In genomic region chr13:100088648-100089601, GRCh38 we compare ENCODE assay signal across 8 cellular contexts. TPM values are rescaled to one million over a fixed set of nuclear protein-coding genes. Genes with fewer than 3 reads are reported as not detected.
DNase-seq lines count a peak whose midpoint lies in the region; ATAC-seq, FAIRE-seq and TF ChIP-seq lines count a peak whose summit lies in the region.

PCCA (plus strand) TSS chr13:100089093; CDS start chr13:100089121, 28 bp downstream.

- peak; percentile 83 for ATAC-seq in GM19468 (IDR thresholded peaks at IDR 0.05; ENCODE audit: extremely low read depth, unreplicated experiment)

- peak within 1 kb of the TSS; percentile 87 for H3K27ac Mint-ChIP-seq in mesothelial cell of epicardium

- TF ChIP-seq CTCF in OCI-LY1 (IDR thresholded peaks at IDR 0.05; ENCODE audit: low read length), result no peak
- TF ChIP-seq CTCF in endothelial cell of umbilical vein (IDR thresholded peaks at IDR 0.05; ENCODE audit: extremely low read depth in 1 of 2, insufficient read depth in 1 of 2, low read depth in 1 of 2, low read length in 2 of 2), result no peak
- no peak for TF ChIP-seq CTCF in mesothelial cell of epicardium (IDR thresholded peaks at IDR 0.05; ENCODE audit: unreplicated experiment)

- H4K20me1 ChIP-seq in OCI-LY1 (ENCODE audit: insufficient read depth, low read length) (no peaks in the 10 kb centered on the region), endothelial cell of umbilical vein (replicated peaks; ENCODE audit: control insufficient read depth, extremely low read depth, insufficient read depth, low read length) (no peaks in the 10 kb centered on the region)

- no peaks in the 10 kb centered on the region for H3K27me3 ChIP-seq in OCI-LY1 (ENCODE audit: insufficient read depth, low read length)
- H3K27me3 ChIP-seq in endothelial cell of umbilical vein (ENCODE audit: control insufficient read depth in 2 of 2, insufficient read depth in 2 of 2, low read length in 2 of 2), result no peaks in the 10 kb centered on the region

- peak; percentile 92 for DNase-seq in COLO829 (ENCODE audit: low spot score)
- peak; percentile 72 for DNase-seq in HS-27A (ENCODE audit: low read depth)
- peak; percentile 67 for DNase-seq in activated T-cell treated with anti-CD3 and anti-CD28 coated beads for 1 hour (ENCODE audit: low read depth)
- peak; percentile 94 for DNase-seq in endothelial cell of umbilical vein (ENCODE audit: low read depth, low spot score)
- peak; percentile 80 to 90 for DNase-seq in mesothelial cell of epicardium (ENCODE audit: low spot score in 2 of 2, unreplicated experiment in 2 of 2)
- DNase-seq in stimulated activated CD8-positive, alpha-beta memory T cell treated with anti-CD3 and anti-CD28 coated beads, Interleukin-15, amount 100 ng/mL, for 4 hours (ENCODE audit: low read depth in 2 of 2), result peak; percentile 53 to 60

- H2AFZ ChIP-seq in OCI-LY1 (ENCODE audit: low read length) (no peak within 1 kb of the TSS), endothelial cell of umbilical vein (ENCODE audit: low read depth, low read length) (peak within 1 kb of the TSS; percentile 99)

- dilution Hi-C loops in endothelial cell of umbilical vein (cut with MboI; ENCODE audit: extremely low pct_ligation_motif_present, low sequenced_read_pairs), result no loop called here

- peak; percentile 95 for FAIRE-seq in endothelial cell of umbilical vein (lab: Jason Lieb, UNC)

- no peaks in the 10 kb centered on the region for H3K79me2 ChIP-seq in OCI-LY1 (ENCODE audit: insufficient read depth, low read length)
- H3K79me2 ChIP-seq in endothelial cell of umbilical vein (ENCODE audit: control insufficient read depth, insufficient read depth, low read length), result peaks cover 14% of the 10 kb centered on the region

- peak; percentile 85 for TF ChIP-seq POLR2A in endothelial cell of umbilical vein (IDR thresholded peaks at IDR 0.05; ENCODE audit: low read depth, low read length)

- no peaks in the 10 kb centered on the region for H3K36me3 ChIP-seq in OCI-LY1 (ENCODE audit: insufficient read depth, low read length)
- H3K36me3 ChIP-seq in endothelial cell of umbilical vein (ENCODE audit: control insufficient read depth in 2 of 2, extremely low read depth in 1 of 2, insufficient read depth in 2 of 2, low read length in 2 of 2), result no peaks in the 10 kb centered on the region

- POLR2A ChIA-PET in endothelial cell of umbilical vein (lab: Charles Lee), result interaction anchor here (0.5 kb wide), 1 partner anchor 51 kb away, joined by 8 read pairs; no protein-coding TSS in a partner anchor

- no peaks in the 10 kb centered on the region for H3K36me3 Mint-ChIP-seq in mesothelial cell of epicardium

- H3K27me3 Mint-ChIP-seq in mesothelial cell of epicardium (ENCODE audit: low read depth), result no peaks in the 10 kb centered on the region

- no peaks in the 10 kb centered on the region for H3K9me3 Mint-ChIP-seq in mesothelial cell of epicardium

- H3K4me3 ChIP-seq in OCI-LY1 (ENCODE audit: low read depth, low read length, poor library complexity, severe bottlenecking) (peak within 1 kb of the TSS; percentile 73), endothelial cell of umbilical vein (replicated peaks in 1 of 3; ENCODE audit: insufficient read depth in 1 of 3, low read depth in 1 of 3, low read length in 3 of 3) (peak within 1 kb of the TSS; percentile 56 to 82 (median 82))

- H3K9ac ChIP-seq in OCI-LY1 (ENCODE audit: low read length), result peak within 1 kb of the TSS; percentile 50
- peak within 1 kb of the TSS; percentile 79 for H3K9ac ChIP-seq in endothelial cell of umbilical vein (replicated peaks; ENCODE audit: extremely low read depth, insufficient read depth, low read length)

- no peaks in the 10 kb centered on the region for H3F3A ChIP-seq in OCI-LY1 (ENCODE audit: insufficient read depth, low read length)

- H3K9me1 ChIP-seq in endothelial cell of umbilical vein (replicated peaks; ENCODE audit: control insufficient read depth, extremely low read depth, insufficient read depth, low read length), result no peaks in the 10 kb centered on the region

- H3K4me2 ChIP-seq in OCI-LY1 (ENCODE audit: low read length) (peak within 1 kb of the TSS; percentile 67), endothelial cell of umbilical vein (ENCODE audit: insufficient read depth, low read length) (peak within 1 kb of the TSS; percentile 95)

- H3K27ac ChIP-seq in OCI-LY1 (ENCODE audit: low read depth, low read length, poor library complexity, severe bottlenecking), result no peak within 1 kb of the TSS
- H3K27ac ChIP-seq in endothelial cell of umbilical vein (ENCODE audit: insufficient read depth, low read depth, low read length), result peak within 1 kb of the TSS; percentile 43

- BruUV-seq in endothelial cell of umbilical vein (replicated peaks; lab: Mats Ljungman, UMichigan), result no TSS peak

- intact Hi-C loops in endothelial cell of umbilical vein (cut with micrococcal nuclease), result loop anchor here (1.0 to 2.0 kb wide), 6 partner anchors 11 to 426 kb away; no protein-coding TSS in a partner anchor

- peak within 1 kb of the TSS; percentile 92 for H3K4me3 Mint-ChIP-seq in mesothelial cell of epicardium

- H3K9me2 ChIP-seq in OCI-LY1 (ENCODE audit: low read depth, low read length), result no peaks in the 10 kb centered on the region

- H3K4me1 ChIP-seq in OCI-LY1 (ENCODE audit: insufficient read depth, low read length, severe bottlenecking), result peaks cover 10% of the 10 kb centered on the region
- peaks cover 8% of the 10 kb centered on the region for H3K4me1 ChIP-seq in endothelial cell of umbilical vein (ENCODE audit: control insufficient read depth, extremely low read depth, insufficient read depth, low read length)

- no peaks in the 10 kb centered on the region for H3K9me3 ChIP-seq in OCI-LY1 (ENCODE audit: low read length)
- H3K9me3 ChIP-seq in endothelial cell of umbilical vein (replicated peaks; ENCODE audit: control insufficient read depth, insufficient read depth, low read length), result no peaks in the 10 kb centered on the region

- peaks cover 36% of the 10 kb centered on the region for H3K4me1 Mint-ChIP-seq in mesothelial cell of epicardium

- CTCF ChIA-PET in endothelial cell of umbilical vein (lab: Charles Lee), result interaction anchor here (0.6 to 2.4 kb wide), 11 partner anchors 10 to 484 kb away, joined by 3 to 16 read pairs (median 3); no protein-coding TSS in a partner anchor

TF ChIP-seq in endothelial cell of umbilical vein, 7 proteins besides CTCF, POLR2A, EP300 and RAD21:
- TF ChIP-seq POLR2AphosphoS5 (IDR thresholded peaks at IDR 0.05; ENCODE audit: insufficient read depth, low read depth, low read length) (peak; percentile 89), MYC (IDR thresholded peaks at IDR 0.05; ENCODE audit: low read depth, low read length) (peak; percentile 15), MAX (IDR thresholded peaks at IDR 0.05; ENCODE audit: insufficient read depth, insufficient read length) (peak; percentile 37), EZH2 (IDR thresholded peaks at IDR 0.05; ENCODE audit: borderline replicate concordance, low read depth, low read length, severe bottlenecking) (no peak), JUN (IDR thresholded peaks at IDR 0.05; ENCODE audit: borderline replicate concordance, insufficient read depth, insufficient read length, low read depth) (no peak), FOS (IDR thresholded peaks at IDR 0.05; ENCODE audit: borderline replicate concordance, insufficient read depth, low read length) (peak; percentile 24), GATA2 (IDR thresholded peaks at IDR 0.05; ENCODE audit: insufficient read depth, insufficient read length, low read depth, low read length) (no peak)

RNA-seq across cellular contexts. Expression of gene PCCA, which starts in this region (rescaled TPM):
- total RNA-seq in endothelial cell of umbilical vein (19.8 and 20.2 TPM in 2 replicates), mesothelial cell of epicardium (38.7 to 43.0 TPM (median 41.6 TPM) in 3 replicates)
- 5.1 and 5.7 TPM in 2 replicates for polyA plus RNA-seq in endothelial cell of umbilical vein
- 6.2 and 7.5 TPM in 2 replicates for polyA plus RNA-seq in endothelial cell of umbilical vein (2011; cell fraction: cytosol; rRNA removed)
- 17.1 and 23.7 TPM in 2 replicates for polyA plus RNA-seq in endothelial cell of umbilical vein (2011; cell fraction: nucleus; rRNA removed)
- polyA plus RNA-seq in endothelial cell of umbilical vein (2012), result 16.4 and 18.1 TPM in 2 replicates
- 16.6 and 30.2 TPM in 2 replicates for polyA minus RNA-seq in endothelial cell of umbilical vein
- polyA minus RNA-seq in endothelial cell of umbilical vein (2011; cell fraction: cytosol; rRNA and poly(A)+ RNA removed), result 6.2 TPM
- polyA minus RNA-seq in endothelial cell of umbilical vein (2011; cell fraction: nucleus; rRNA and poly(A)+ RNA removed), result 44.4 and 67.0 TPM in 2 replicates
